ENCODE assay signal across 10 cellular contexts in genomic region chr3:61807865-61808276, GRCh38.
DNase-seq lines count a peak whose midpoint lies in the region; ATAC-seq and TF ChIP-seq lines count a peak whose summit lies in the region.
"Had no signal": no experiment of that assay in that cellular context is flagged by ENCODE, and none has a peak within 500 bp of the region (broad histone marks: within the 10 kb centered on the region; RNA-seq: fewer than 3 reads in every experiment).

No MANE protein-coding gene starts in this region.

- TF ChIP-seq EP300 in gastroesophageal sphincter (IDR thresholded peaks at IDR 0.05) = no peak

- no peaks in the 10 kb centered on the region for H3F3A ChIP-seq in GM23338 (replicated peaks; ENCODE audit: low read depth)

- H4K20me1 ChIP-seq in GM23338 (replicated peaks; ENCODE audit: insufficient read depth) = peaks cover 29% of the 10 kb centered on the region

- no peak for TF ChIP-seq POLR2A in gastroesophageal sphincter (IDR thresholded peaks at IDR 0.05)

- H3K27ac ChIP-seq in GM23338 (ENCODE audit: low read depth) (peak overlapping the region; percentile 73), gastroesophageal sphincter (peak overlapping the region; percentile 9 to 61 (median 32))

- no peaks in the 10 kb centered on the region for H3K36me3 Mint-ChIP-seq in GM23338 (ENCODE audit: low read depth)
- H3K36me3 Mint-ChIP-seq in activated naive CD4-positive, alpha-beta T cell treated with anti-CD3 and anti-CD28 coated beads, Interleukin-2, amount 50 U/mL, for 72 hours = no peaks in the 10 kb centered on the region
- H3K36me3 Mint-ChIP-seq: stimulated activated naive B cell treated with anti-CD40 and anti-IgM and Interleukin-4, amounts not matched to agents 10 μg/mL and 1 μg/mL and 100 μg/mL, for 72 hours had no signal

- H3K27me3 ChIP-seq in GM23338 (ENCODE audit: insufficient read depth) (no peaks in the 10 kb centered on the region), gastroesophageal sphincter (no peaks in the 10 kb centered on the region)

- peak overlapping the region; percentile 56 for H3K4me2 ChIP-seq in GM23338

- H3K4me1 ChIP-seq in GM23338 (ENCODE audit: insufficient read depth) (peaks cover 78% of the 10 kb centered on the region), gastroesophageal sphincter (peaks cover 17 to 100% (median 31%) of the 10 kb centered on the region in 3 donors)

- H3K36me3 ChIP-seq in GM23338 (ENCODE audit: insufficient read depth) (no peaks in the 10 kb centered on the region), gastroesophageal sphincter (no peaks in the 10 kb centered on the region)

- H3K4me1 Mint-ChIP-seq in GM23338 = peaks cover 86% of the 10 kb centered on the region
- H3K4me1 Mint-ChIP-seq: stimulated activated naive B cell treated with anti-CD40 and anti-IgM and Interleukin-4, amounts not matched to agents 10 μg/mL and 1 μg/mL and 100 μg/mL, for 72 hours had no signal

- no peak overlapping the region for H3K4me3 Mint-ChIP-seq in GM23338
- H3K4me3 Mint-ChIP-seq: activated naive CD4-positive, alpha-beta T cell treated with anti-CD3 and anti-CD28 coated beads for 36 hours; stimulated activated naive B cell treated with anti-CD40 and anti-IgM and Interleukin-4, amounts not matched to agents 10 μg/mL and 1 μg/mL and 100 μg/mL, for 72 hours had no signal

- intact Hi-C loops in sciatic nerve (cut with DNase I) = loop anchor here (10.0 kb wide), 1 partner anchor 243 kb away; the partner anchor contains the start of gene PTPRG

- ATAC-seq in GM23338 (peak; percentile 34; the same call in 2 of the 3 replicates), gastroesophageal sphincter (no peak), sciatic nerve (peak; percentile 43)
- ATAC-seq in activated naive CD4-positive, alpha-beta T cell treated with anti-CD3 and anti-CD28 coated beads, Interleukin-2, amount 50 U/mL, for 72 hours = no peak
- ATAC-seq: stimulated activated naive B cell treated with anti-CD40 and anti-IgM and Interleukin-4, amounts not matched to agents 10 μg/mL and 1 μg/mL and 100 μg/mL, for 72 hours had no signal

- H3K79me2 ChIP-seq in GM23338 (replicated peaks; ENCODE audit: insufficient read depth) = peaks cover 99% of the 10 kb centered on the region

- WGBS in gastroesophageal sphincter (ENCODE audit: low coverage in 1 of 2), 2 donors = 25 to 31% methylated on average over 6 of the region's 6 CpGs

- TF ChIP-seq CTCF in GM23338 (conservative IDR thresholded peaks at IDR 0.05; ENCODE audit: low read depth in 2 of 2) = no peak
- TF ChIP-seq CTCF in gastroesophageal sphincter (IDR thresholded peaks at IDR 0.05) = no peak

- no peak overlapping the region for H2AFZ ChIP-seq in GM23338

- H3K27ac Mint-ChIP-seq in GM23338 = peak overlapping the region; percentile 29; the same call in 1 of the 2 replicates
- H3K27ac Mint-ChIP-seq in activated naive CD4-positive, alpha-beta T cell treated with anti-CD3 and anti-CD28 coated beads, Interleukin-2, amount 50 U/mL, for 72 hours = no peak overlapping the region
- H3K27ac Mint-ChIP-seq: activated naive CD4-positive, alpha-beta T cell treated with anti-CD3 and anti-CD28 coated beads for 36 hours; stimulated activated naive B cell treated with anti-CD40 and anti-IgM and Interleukin-4, amounts not matched to agents 10 μg/mL and 1 μg/mL and 100 μg/mL, for 72 hours had no signal

- peaks cover 2% of the 10 kb centered on the region for H3K27me3 Mint-ChIP-seq in GM23338 (ENCODE audit: insufficient read depth, low read depth, poor library complexity)

- H3K9me2 ChIP-seq in GM23338 (ENCODE audit: insufficient read depth) = no peaks in the 10 kb centered on the region

- H3K9me3 ChIP-seq in gastroesophageal sphincter = no peaks in the 10 kb centered on the region

- DNase-seq in GM23338 (ENCODE audit: low spot score) = no peak
- DNase-seq in NCI-H526 treated with DMSO at 0.1 percent for 48 hours (lab: John Stamatoyannopoulos, UW) = peak; percentile 50
- no peak for DNase-seq in sciatic nerve (ENCODE audit: low spot score)
- no peak for DNase-seq in activated naive CD4-positive, alpha-beta T cell treated with anti-CD3 and anti-CD28 coated beads, Interleukin-2, amount 50 U/mL, for 72 hours (ENCODE audit: low spot score in 2 of 2)
- DNase-seq in hippocampal formation (lab: John Stamatoyannopoulos, UW) = no peak
- no peak for DNase-seq in EL
- no peak for DNase-seq in UCSD-AML1 (lab: John Stamatoyannopoulos, UW; ENCODE audit: unreplicated experiment)
- DNase-seq: activated naive CD4-positive, alpha-beta T cell treated with anti-CD3 and anti-CD28 coated beads for 36 hours; stimulated activated naive B cell treated with anti-CD40 and anti-IgM and Interleukin-4, amounts not matched to agents 10 μg/mL and 1 μg/mL and 100 μg/mL, for 72 hours had no signal

- H3K4me3 ChIP-seq in GM23338 = no peak overlapping the region
- H3K4me3 ChIP-seq in gastroesophageal sphincter = no peak overlapping the region

- H3K9me3 Mint-ChIP-seq in GM23338 = no peaks in the 10 kb centered on the region
- no peaks in the 10 kb centered on the region for H3K9me3 Mint-ChIP-seq in activated naive CD4-positive, alpha-beta T cell treated with anti-CD3 and anti-CD28 coated beads, Interleukin-2, amount 50 U/mL, for 72 hours
- H3K9me3 Mint-ChIP-seq: activated naive CD4-positive, alpha-beta T cell treated with anti-CD3 and anti-CD28 coated beads for 36 hours had no signal

TF ChIP-seq in GM23338, 12 proteins besides CTCF, POLR2A, EP300 and RAD21:
- TF ChIP-seq ETS1 (IDR thresholded peaks at IDR 0.05) (no peak), STAT1 (IDR thresholded peaks at IDR 0.05; ENCODE audit: unreplicated experiment) (no peak), ZNF114 (CRISPR knock-in tag; IDR thresholded peaks at IDR 0.05) (no peak), EZH2 (IDR thresholded peaks at IDR 0.05; ENCODE audit: low read depth, unreplicated experiment) (no peak), JUNB (IDR thresholded peaks at IDR 0.05; ENCODE audit: unreplicated experiment) (no peak), POLR2AphosphoS5 (IDR thresholded peaks at IDR 0.05; ENCODE audit: low read depth) (no peak), EZH2phosphoT487 (IDR thresholded peaks at IDR 0.05; ENCODE audit: unreplicated experiment) (no peak), ZNF331 (CRISPR knock-in tag; IDR thresholded peaks at IDR 0.05; ENCODE audit: low read depth) (no peak), NANOG (IDR thresholded peaks at IDR 0.05; ENCODE audit: borderline replicate concordance) (no peak), CREB1 (CRISPR knock-in tag; IDR thresholded peaks at IDR 0.05; ENCODE audit: low read depth) (no peak)
- TF ChIP-seq, protein P1, sequence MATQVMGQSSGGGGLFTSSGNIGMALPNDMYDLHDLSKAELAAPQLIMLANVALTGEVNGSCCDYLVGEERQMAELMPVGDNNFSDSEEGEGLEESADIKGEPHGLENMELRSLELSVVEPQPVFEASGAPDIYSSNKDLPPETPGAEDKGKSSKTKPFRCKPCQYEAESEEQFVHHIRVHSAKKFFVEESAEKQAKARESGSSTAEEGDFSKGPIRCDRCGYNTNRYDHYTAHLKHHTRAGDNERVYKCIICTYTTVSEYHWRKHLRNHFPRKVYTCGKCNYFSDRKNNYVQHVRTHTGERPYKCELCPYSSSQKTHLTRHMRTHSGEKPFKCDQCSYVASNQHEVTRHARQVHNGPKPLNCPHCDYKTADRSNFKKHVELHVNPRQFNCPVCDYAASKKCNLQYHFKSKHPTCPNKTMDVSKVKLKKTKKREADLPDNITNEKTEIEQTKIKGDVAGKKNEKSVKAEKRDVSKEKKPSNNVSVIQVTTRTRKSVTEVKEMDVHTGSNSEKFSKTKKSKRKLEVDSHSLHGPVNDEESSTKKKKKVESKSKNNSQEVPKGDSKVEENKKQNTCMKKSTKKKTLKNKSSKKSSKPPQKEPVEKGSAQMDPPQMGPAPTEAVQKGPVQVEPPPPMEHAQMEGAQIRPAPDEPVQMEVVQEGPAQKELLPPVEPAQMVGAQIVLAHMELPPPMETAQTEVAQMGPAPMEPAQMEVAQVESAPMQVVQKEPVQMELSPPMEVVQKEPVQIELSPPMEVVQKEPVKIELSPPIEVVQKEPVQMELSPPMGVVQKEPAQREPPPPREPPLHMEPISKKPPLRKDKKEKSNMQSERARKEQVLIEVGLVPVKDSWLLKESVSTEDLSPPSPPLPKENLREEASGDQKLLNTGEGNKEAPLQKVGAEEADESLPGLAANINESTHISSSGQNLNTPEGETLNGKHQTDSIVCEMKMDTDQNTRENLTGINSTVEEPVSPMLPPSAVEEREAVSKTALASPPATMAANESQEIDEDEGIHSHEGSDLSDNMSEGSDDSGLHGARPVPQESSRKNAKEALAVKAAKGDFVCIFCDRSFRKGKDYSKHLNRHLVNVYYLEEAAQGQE (IDR thresholded peaks at IDR 0.05; ENCODE audit: unreplicated experiment) = no peak

Comparison
In these comparisons a context has a peak if more than half of its experiments do, and no peak if none do; other contexts are left out.
1. ATAC-seq: peak in GM23338 (single experiment) and sciatic nerve (single experiment); none in gastroesophageal sphincter (single experiment) and activated naive CD4-positive, alpha-beta T cell treated with anti-CD3 and anti-CD28 coated beads, Interleukin-2, amount 50 U/mL, for 72 hours (0 of 2).